31 cellular contexts compared by ENCODE assay signal in genomic region chr14:98889107-98889835, GRCh38.
"Had no signal": no experiment of that assay in that cellular context is flagged by ENCODE, and none has a peak within 500 bp of the region (broad histone marks: within the 10 kb centered on the region; RNA-seq: fewer than 3 reads in every experiment).

No MANE protein-coding gene starts in this region.

- ATAC-seq: activated naive CD8-positive, alpha-beta T cell treated with anti-CD3 and anti-CD28 coated beads, Interleukin-2, amount 50 U/mL, for 24 hours; esophagus mucosa; psoas muscle; T-helper 17 cell had no signal

- H3K36me3 Mint-ChIP-seq: activated naive CD4-positive, alpha-beta T cell treated with anti-CD3 and anti-CD28 coated beads, Interleukin-2, amount 10 ng/mL, durations not matched to agents 7 days and 5 days had no signal

- H3K9me3 ChIP-seq: psoas muscle, right atrium auricular region, transverse colon had no signal

- H3K9me3 Mint-ChIP-seq: activated naive CD8-positive, alpha-beta T cell treated with anti-CD3 and anti-CD28 coated beads, Interleukin-2, amount 50 U/mL, for 24 hours; activated T-cell treated with anti-CD3 and anti-CD28 coated beads, Interleukin-2, amount 50 U/mL, for 24 hours had no signal

- H3K9ac ChIP-seq: parathyroid adenoma had no signal

- H3K27me3 ChIP-seq: right atrium auricular region, transverse colon had no signal

- H3K36me3 ChIP-seq: left ventricle myocardium inferior, right atrium auricular region, transverse colon had no signal

- H3K27me3 Mint-ChIP-seq: activated CD4-positive, alpha-beta memory T cell treated with anti-CD3 and anti-CD28 coated beads, Interleukin-2, amount 10 ng/mL, durations not matched to agents 7 days and 5 days; activated CD4-positive, alpha-beta T cell treated with anti-CD3 and anti-CD28 coated beads, Interleukin-2, amount 10 ng/mL, durations not matched to agents 7 days and 5 days; activated naive CD8-positive, alpha-beta T cell treated with anti-CD3 and anti-CD28 coated beads, Interleukin-2, amount 50 U/mL, for 24 hours; activated T-cell treated with anti-CD3 and anti-CD28 coated beads, Interleukin-2, amount 50 U/mL, for 24 hours; naive B cell; T-helper 17 cell had no signal

- H3K27ac Mint-ChIP-seq: activated CD4-positive, alpha-beta memory T cell treated with anti-CD3 and anti-CD28 coated beads, Interleukin-2, amount 10 ng/mL, durations not matched to agents 7 days and 5 days; activated CD4-positive, alpha-beta T cell treated with anti-CD3 and anti-CD28 coated beads, Interleukin-2, amount 10 ng/mL, durations not matched to agents 7 days and 5 days; activated naive CD4-positive, alpha-beta T cell treated with anti-CD3 and anti-CD28 coated beads, Interleukin-2, amount 10 ng/mL, durations not matched to agents 7 days and 5 days; activated naive CD8-positive, alpha-beta T cell treated with anti-CD3 and anti-CD28 coated beads, Interleukin-2, amount 50 U/mL, for 24 hours; activated T-cell treated with anti-CD3 and anti-CD28 coated beads, Interleukin-2, amount 50 U/mL, for 24 hours; nephron progenitor cell; T-helper 17 cell had no signal

- H3K27ac ChIP-seq: left ventricle myocardium inferior, parathyroid adenoma, psoas muscle, right atrium auricular region, transverse colon had no signal

- H3K79me2 ChIP-seq: parathyroid adenoma had no signal

- H3K4me2 ChIP-seq: smooth muscle cell had no signal

- H3K4me1 ChIP-seq: left ventricle myocardium inferior, parathyroid adenoma, psoas muscle, right atrium auricular region, transverse colon had no signal

- H3K4me3 ChIP-seq: left ventricle myocardium inferior, lung, psoas muscle, right atrium auricular region, smooth muscle cell, transverse colon had no signal

- H2AFZ ChIP-seq: parathyroid adenoma had no signal

- H3K4me1 Mint-ChIP-seq: activated CD4-positive, alpha-beta memory T cell treated with anti-CD3 and anti-CD28 coated beads, Interleukin-2, amount 10 ng/mL, durations not matched to agents 7 days and 5 days; activated CD4-positive, alpha-beta T cell treated with anti-CD3 and anti-CD28 coated beads, Interleukin-2, amount 10 ng/mL, durations not matched to agents 7 days and 5 days; activated naive CD4-positive, alpha-beta T cell treated with anti-CD3 and anti-CD28 coated beads, Interleukin-2, amount 10 ng/mL, durations not matched to agents 7 days and 5 days; naive B cell had no signal

- H3K4me3 Mint-ChIP-seq: activated CD4-positive, alpha-beta memory T cell treated with anti-CD3 and anti-CD28 coated beads, Interleukin-2, amount 10 ng/mL, durations not matched to agents 7 days and 5 days; activated CD4-positive, alpha-beta T cell treated with anti-CD3 and anti-CD28 coated beads, Interleukin-2, amount 10 ng/mL, durations not matched to agents 7 days and 5 days; activated naive CD4-positive, alpha-beta T cell treated with anti-CD3 and anti-CD28 coated beads, Interleukin-2, amount 10 ng/mL, durations not matched to agents 7 days and 5 days; activated naive CD8-positive, alpha-beta T cell treated with anti-CD3 and anti-CD28 coated beads, Interleukin-2, amount 50 U/mL, for 24 hours; activated T-cell treated with anti-CD3 and anti-CD28 coated beads, Interleukin-2, amount 50 U/mL, for 24 hours; nephron progenitor cell; T-helper 17 cell had no signal

- DNase-seq: activated CD4-positive, alpha-beta memory T cell treated with anti-CD3 and anti-CD28 coated beads, Interleukin-2, amount 10 ng/mL, durations not matched to agents 7 days and 5 days; activated CD4-positive, alpha-beta T cell treated with anti-CD3 and anti-CD28 coated beads for 1 hour; activated CD4-positive, alpha-beta T cell treated with anti-CD3 and anti-CD28 coated beads, Interleukin-2, amount 10 ng/mL, durations not matched to agents 7 days and 5 days; activated CD8-positive, alpha-beta memory T cell treated with anti-CD3 and anti-CD28 coated beads, Interleukin-2, amount 50 U/mL, for 48 hours; activated gamma-delta T cell; activated naive CD4-positive, alpha-beta T cell treated with anti-CD3 and anti-CD28 coated beads, Interleukin-2, amount 10 ng/mL, durations not matched to agents 7 days and 5 days; activated naive CD8-positive, alpha-beta T cell treated with anti-CD3 and anti-CD28 coated beads, Interleukin-2, amount 50 U/mL, for 24 hours; activated T-cell treated with anti-CD3 and anti-CD28 coated beads, Interleukin-2, amount 50 U/mL, for 24 hours; amygdala; central memory CD4-positive, alpha-beta T cell; foreskin fibroblast; head of caudate nucleus; hippocampal formation; left ventricle myocardium inferior; naive B cell; nephron progenitor cell; nucleus accumbens; psoas muscle; stimulated activated CD4-positive, alpha-beta T cell treated with anti-CD3 and anti-CD28 coated beads, Interleukin-1b, Interleukin-23, amount 100 ng/mL, for 48 hours; stimulated activated CD4-positive, alpha-beta T cell treated with anti-CD3 and anti-CD28 coated beads, Interleukin-4, amount 100 ng/mL, for 4 hours; stimulated activated CD8-positive, alpha-beta memory T cell treated with anti-CD3 and anti-CD28 coated beads, Interleukin-4, amount 100 ng/mL, for 48 hours; stimulated activated naive CD4-positive, alpha-beta T cell treated with Interleukin-2 at 50 U/mL for 16 hours; SW 1271; T-helper 17 cell; T1000; transverse colon had no signal
